1 cellular context compared by ENCODE assay signal in the genomic region with DNA sequence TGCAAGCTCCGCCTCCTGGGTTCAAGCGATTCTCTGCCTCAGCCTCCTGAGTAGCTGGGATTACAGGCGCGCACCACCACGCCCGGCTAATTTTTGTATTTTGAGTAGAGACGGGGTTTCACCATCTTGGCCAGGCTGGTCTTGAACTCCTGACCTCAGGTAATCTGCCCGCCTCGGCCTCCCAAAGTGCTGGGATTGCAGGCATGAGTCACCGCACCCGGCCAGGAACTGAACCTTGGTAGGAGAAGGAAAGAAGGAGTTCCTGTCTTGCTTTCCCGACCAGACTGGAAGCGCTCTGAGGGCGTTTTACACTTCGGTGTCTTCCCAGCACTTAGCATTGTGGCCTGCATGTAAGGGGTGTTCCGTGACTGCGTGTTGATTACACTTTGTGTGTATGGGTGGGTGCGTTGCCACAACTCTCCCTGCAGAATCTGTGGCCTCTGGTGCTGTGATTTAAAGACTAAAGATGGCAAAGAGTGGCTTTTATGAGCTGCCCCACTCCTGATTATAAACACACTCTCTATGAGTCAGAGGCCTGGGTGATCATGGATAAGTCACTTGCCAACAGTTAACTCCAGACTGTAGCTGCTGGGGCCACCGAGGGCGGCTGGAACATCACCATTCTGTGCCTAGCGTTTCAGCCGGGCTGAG.
A peak's percentile ranks its signal among the peaks of the same experiment; 100 is the strongest.
TF ChIP-seq lines count a peak whose summit lies in the region.
"Not testable (repeated sequence)": the region's sequence is repeated elsewhere in the genome, so short reads cannot be mapped to it uniquely, and the experiment has no call there.

No MANE protein-coding gene starts in this region.

TF ChIP-seq in K562, 482 proteins besides CTCF, POLR2A, EP300 and RAD21:
- TF ChIP-seq KDM1A (IDR thresholded peaks at IDR 0.05) (0 out of 4 replicates have a peak, but pooled peaks of 1 of the 2 experiments have one; percentile 19), CBFA2T3 (IDR thresholded peaks at IDR 0.05) (peak; percentile 34; the same call in 1 of the 2 replicates)
- TF ChIP-seq, protein P1, sequence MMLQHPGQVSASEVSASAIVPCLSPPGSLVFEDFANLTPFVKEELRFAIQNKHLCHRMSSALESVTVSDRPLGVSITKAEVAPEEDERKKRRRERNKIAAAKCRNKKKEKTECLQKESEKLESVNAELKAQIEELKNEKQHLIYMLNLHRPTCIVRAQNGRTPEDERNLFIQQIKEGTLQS (IDR thresholded peaks at IDR 0.05): 0 out of 2 replicates have a peak, but pooled peaks have one; percentile 19
- TF ChIP-seq, protein P1 (CRISPR knock-in tag; conservative IDR thresholded peaks at IDR 0.05): not testable (repeated sequence)
